ENCODE assay signal across 18 cellular contexts in the genomic region with DNA sequence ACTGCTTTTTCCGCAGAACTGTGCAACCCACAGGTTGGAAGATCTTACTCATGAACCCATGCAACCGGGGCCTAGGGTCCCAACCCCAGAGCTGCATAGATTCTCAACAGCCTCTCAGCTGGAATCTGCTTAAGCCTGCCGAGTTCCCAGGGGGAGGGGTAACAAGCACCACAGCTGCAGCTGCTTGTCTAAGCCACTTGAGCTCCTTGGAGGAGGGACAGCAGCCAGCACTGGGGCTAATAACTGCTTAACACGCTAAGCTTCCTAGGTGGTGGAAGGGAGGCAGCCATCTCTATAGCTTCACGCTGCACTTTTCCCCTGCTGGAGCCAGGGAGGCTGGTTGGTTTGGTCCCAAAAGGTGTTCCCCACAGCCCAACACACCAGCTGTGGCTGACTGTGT.
DNase-seq lines count a peak whose midpoint lies in the region; ATAC-seq lines count a peak whose summit lies in the region.
"Had no signal": no experiment of that assay in that cellular context is flagged by ENCODE, and none has a peak within 500 bp of the region (broad histone marks: within the 10 kb centered on the region; RNA-seq: fewer than 3 reads in every experiment).

No MANE protein-coding gene starts in this region.

- CTCF ChIA-PET in T-cell (lab: Charles Lee): no interaction called here

- ATAC-seq in T-cell (replicated peaks in 1 of 4) (no peak), HG03159 (IDR thresholded peaks at IDR 0.05; ENCODE audit: unreplicated experiment) (no peak)
- ATAC-seq: SK-N-SH treated with all-trans-retinoic acid at 6 μM for 48 hours had no signal

- no peak overlapping the region for H3K4me3 ChIP-seq in NT2/D1 (ENCODE audit: insufficient read length, low read depth)

- H3K27me3 Mint-ChIP-seq in T-cell: no peaks in the 10 kb centered on the region

- no peaks in the 10 kb centered on the region for H3K27me3 ChIP-seq in NT2/D1 (ENCODE audit: insufficient read depth, insufficient read length)

- no peak overlapping the region for H3K9ac ChIP-seq in NT2/D1 (ENCODE audit: insufficient read length, low read depth)

- H3K27ac Mint-ChIP-seq in T-cell: no peak overlapping the region
- H3K27ac Mint-ChIP-seq: CD14-positive monocyte had no signal

- no peaks in the 10 kb centered on the region for H3K36me3 Mint-ChIP-seq in T-cell
- H3K36me3 Mint-ChIP-seq: CD14-positive monocyte had no signal

- no peaks in the 10 kb centered on the region for H3K4me1 Mint-ChIP-seq in T-cell
- H3K4me1 Mint-ChIP-seq: CD14-positive monocyte had no signal

- no peaks in the 10 kb centered on the region for H3K36me3 ChIP-seq in NT2/D1 (ENCODE audit: insufficient read depth, insufficient read length, low read length)

- H3K9me3 ChIP-seq in NT2/D1 (ENCODE audit: insufficient read depth, low read length): no peaks in the 10 kb centered on the region

- H3K9me3 Mint-ChIP-seq in T-cell: peaks cover 13 to 49% (median 19%) of the 10 kb centered on the region in 3 donors

- POLR2A ChIA-PET in T-cell (lab: Charles Lee): interaction anchor here in 1 of 2 donors (0.6 kb wide), 2 partner anchors 135 to 1724 kb away, joined by 3 to 4 read pairs; no protein-coding TSS in a partner anchor

- peaks cover 2% of the 10 kb centered on the region for H3K4me1 ChIP-seq in NT2/D1 (ENCODE audit: insufficient read depth, insufficient read length)

- H3K4me3 Mint-ChIP-seq in T-cell: no peak overlapping the region
- H3K4me3 Mint-ChIP-seq: CD14-positive monocyte had no signal

- DNase-seq in NCI-H345 (lab: John Stamatoyannopoulos, UW) (peak; percentile 24), NCI-H345 treated with DMSO at 0.1 percent for 48 hours (lab: John Stamatoyannopoulos, UW; ENCODE audit: unreplicated experiment) (no peak), NT2/D1 (ENCODE audit: low read depth, low spot score) (peak; percentile 11), iPS-NIHi7 (ENCODE audit: extremely low spot score) (peak; percentile 8), ureter (ENCODE audit: low spot score) (no peak), T-cell (no peak), DMS79 treated with DMSO at 0.1 percent for 48 hours (lab: John Stamatoyannopoulos, UW) (no peak)
- DNase-seq: 8988T, DMS153, KBM-7, NCI-H1105 treated with DMSO at 0.1 percent for 48 hours, NCI-H1694 treated with DMSO at 0.1 percent for 48 hours, NCI-H2227 treated with DMSO at 0.1 percent for 48 hours, NCI-H526 treated with DMSO at 0.1 percent for 48 hours, SHP77 treated with DMSO at 0.1 percent for 48 hours had no signal

Comparison
In these comparisons a context has a peak if more than half of its experiments do, and no peak if none do; other contexts are left out.
1. DNase-seq: peak in NCI-H345 (single experiment), NT2/D1 (single experiment) and iPS-NIHi7 (single experiment); none in NCI-H345 treated with DMSO at 0.1 percent for 48 hours (single experiment), ureter (single experiment), T-cell (0 of 34) and DMS79 treated with DMSO at 0.1 percent for 48 hours (single experiment).